In the genomic region with DNA sequence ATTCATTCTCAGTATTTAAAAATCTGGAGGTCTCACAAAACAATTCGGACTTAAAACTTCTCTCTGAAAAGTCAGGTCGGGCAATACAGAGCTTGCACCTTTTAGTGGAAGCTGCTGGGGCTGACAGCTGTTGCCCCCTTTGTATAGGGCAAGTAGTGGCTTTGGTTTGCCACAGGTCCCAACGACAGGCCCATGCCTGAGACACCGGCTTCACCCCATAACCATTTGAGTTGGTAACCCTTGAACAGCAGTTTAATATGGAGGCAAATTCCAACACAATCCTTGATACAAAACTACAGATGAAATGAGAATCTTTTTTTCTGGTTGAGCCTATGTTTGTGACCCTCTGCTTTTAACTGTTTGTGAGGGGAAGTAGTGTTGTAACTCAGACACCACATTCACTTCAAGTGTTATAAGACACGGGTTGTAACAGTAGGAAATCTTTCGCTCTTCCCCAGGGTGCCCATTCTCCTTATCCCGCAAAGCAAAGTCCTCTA, we compare ENCODE assay signal across 8 cellular contexts. TPM values are rescaled to one million over a fixed set of nuclear protein-coding genes. Genes with fewer than 3 reads are reported as not detected.
DNase-seq lines count a peak whose midpoint lies in the region; ATAC-seq and TF ChIP-seq lines count a peak whose summit lies in the region.

No MANE protein-coding gene starts in this region.

- H3K36me3 ChIP-seq in heart right ventricle (peaks cover 0 to 10% (median 0%) of the 10 kb centered on the region in 9 donors), mucosa of stomach (ENCODE audit: control insufficient read depth, insufficient read depth, low read length) (no peaks in the 10 kb centered on the region), HAP-1 (replicated peaks) (no peaks in the 10 kb centered on the region)

- intact Hi-C loops in heart right ventricle (cut with DNase I) (loop anchor here in 1 of 10 donors (2.0 kb wide), 1 partner anchor 14 kb away; no protein-coding TSS in a partner anchor), Right ventricle myocardium inferior (cut with DNase I) (loop anchor here (5.0 kb wide), 1 partner anchor 41 kb away; no protein-coding TSS in a partner anchor)

- 40 to 59% methylated on average over 7 of the region's 7 CpGs for WGBS in heart right ventricle, 2 donors

- H3K9ac ChIP-seq in mucosa of stomach (ENCODE audit: low read length): peak overlapping the region; percentile 61

- DNase-seq in heart right ventricle (no peak), Right ventricle myocardium inferior (ENCODE audit: missing footprints) (no peak), astrocyte of the spinal cord (ENCODE audit: low read depth, low spot score) (no peak), A172 (ENCODE audit: low spot score) (no peak), HAP-1 (ENCODE audit: low spot score in 2 of 2) (no peak), NCI-H1417 treated with DMSO at 0.1 percent for 48 hours (lab: John Stamatoyannopoulos, UW) (no peak)

- TF ChIP-seq CTCF in heart right ventricle (IDR thresholded peaks at IDR 0.05) (no peak), astrocyte of the spinal cord (IDR thresholded peaks at IDR 0.05; ENCODE audit: low read depth, low read length) (no peak)

- ATAC-seq in heart right ventricle (no peak), Right ventricle myocardium inferior (no peak), HG02870 (IDR thresholded peaks at IDR 0.05; ENCODE audit: unreplicated experiment) (no peak)

- in situ Hi-C loops in astrocyte of the spinal cord (cut with HindIII; ENCODE audit: low sequenced_read_pairs) (no loop called here), HAP-1 (cut with MboI; ENCODE audit: low sequenced_read_pairs) (no loop called here)

- no peaks in the 10 kb centered on the region for H3K9me3 ChIP-seq in heart right ventricle
- H3K9me3 ChIP-seq in mucosa of stomach (ENCODE audit: control insufficient read depth, low read length): no peaks in the 10 kb centered on the region
- no peaks in the 10 kb centered on the region for H3K9me3 ChIP-seq in HAP-1

- H3K4me3 ChIP-seq in heart right ventricle: peak overlapping the region in 9 of 10 donors; percentile 48 to 90 (median 78)
- H3K4me3 ChIP-seq in astrocyte of the spinal cord (ENCODE audit: low read depth, low read length): peak overlapping the region; percentile 6
- H3K4me3 ChIP-seq in mucosa of stomach (ENCODE audit: low read length): peak overlapping the region; percentile 2
- no peak overlapping the region for H3K4me3 ChIP-seq in HAP-1

- H3K4me1 ChIP-seq in heart right ventricle: peaks cover 15 to 77% (median 56%) of the 10 kb centered on the region in 9 donors
- peaks cover 45% of the 10 kb centered on the region for H3K4me1 ChIP-seq in mucosa of stomach (ENCODE audit: control insufficient read depth, insufficient read depth, low read length)
- peaks cover 13% of the 10 kb centered on the region for H3K4me1 ChIP-seq in HAP-1

- H3K27ac ChIP-seq in heart right ventricle: peak overlapping the region; percentile 59 to 98 (median 90)

- H3K27me3 ChIP-seq in heart right ventricle: no peaks in the 10 kb centered on the region
- no peaks in the 10 kb centered on the region for H3K27me3 ChIP-seq in mucosa of stomach (ENCODE audit: control insufficient read depth, insufficient read depth, low read length)
- H3K27me3 ChIP-seq in HAP-1 (ENCODE audit: low read depth): no peaks in the 10 kb centered on the region

RNA-seq across cellular contexts. Expression of a gene that starts 0.8 kb away (rescaled TPM):
- total RNA-seq in heart right ventricle: 100 to 1,000 TPM in 7 of 10 donors, 10 to 100 TPM in 3; 68.7 to 156 (median 111) TPM
- polyA plus RNA-seq in heart right ventricle: 100 to 1,000 TPM in 1 of 2 donors, 10 to 100 TPM in 1; 51.6 to 116 TPM
- 111 TPM for total RNA-seq in Right ventricle myocardium inferior
- 54.3 and 63.6 TPM in 2 replicates for total RNA-seq in A172 (2014; rRNA removed; shearing (Covaris generic))
